Comparison of ENCODE assay signal across 20 cellular contexts in the genomic region with DNA sequence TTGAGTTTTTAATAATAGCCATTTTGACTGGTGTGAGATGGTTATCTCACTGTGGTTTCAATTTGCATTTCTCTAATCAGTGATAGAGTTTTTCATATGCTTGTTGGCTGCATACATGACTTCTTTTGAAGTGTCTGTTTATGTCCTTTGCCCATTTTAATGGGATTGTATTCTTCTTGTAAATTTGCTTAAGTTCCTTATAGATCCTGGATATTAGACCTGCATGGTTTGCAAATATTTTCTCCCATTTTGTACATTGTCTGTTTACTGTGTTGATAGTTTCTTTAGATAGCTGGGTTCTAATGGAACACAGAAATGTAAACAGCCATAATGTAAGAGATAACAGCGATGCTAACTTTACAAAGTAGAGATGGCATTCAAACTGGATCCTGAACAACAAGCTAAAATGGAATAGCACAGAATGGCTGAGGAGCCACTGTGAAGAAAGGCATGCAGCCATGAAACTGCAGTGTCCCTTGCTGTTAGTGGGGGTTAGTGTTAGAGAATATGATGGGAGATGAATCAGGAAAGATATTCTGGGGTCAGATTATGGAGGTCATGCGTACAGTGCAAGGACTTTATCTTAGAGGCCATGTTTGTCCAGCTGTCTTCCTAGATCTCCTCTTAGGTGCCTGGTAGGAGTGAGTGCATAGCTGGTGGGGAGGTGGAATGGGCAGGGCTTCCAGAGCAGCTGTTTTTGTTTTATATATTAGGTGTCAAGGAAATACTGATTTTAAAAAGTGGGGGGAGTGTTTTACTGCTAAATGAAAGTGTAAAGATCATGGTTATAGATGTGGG. TPM values are rescaled to one million over a fixed set of nuclear protein-coding genes. Genes with fewer than 3 reads are reported as not detected.
DNase-seq lines count a peak whose midpoint lies in the region; ATAC-seq and TF ChIP-seq lines count a peak whose summit lies in the region.
"Had no signal": no experiment of that assay in that cellular context is flagged by ENCODE, and none has a peak within 500 bp of the region (broad histone marks: within the 10 kb centered on the region; RNA-seq: fewer than 3 reads in every experiment).

No MANE protein-coding gene starts in this region.

- CTCF ChIA-PET in CD4-positive, alpha-beta T cell (lab: Charles Lee) = interaction anchor here (1.0 to 2.0 kb wide), 2 partner anchors 12 kb away, joined by 3 to 8 read pairs; no protein-coding TSS in a partner anchor

- no peak for TF ChIP-seq CTCF in CD4-positive, alpha-beta T cell (IDR thresholded peaks at IDR 0.05)
- no peak for TF ChIP-seq CTCF in VCaP (conservative IDR thresholded peaks at IDR 0.05)
- TF ChIP-seq CTCF in mesothelial cell of epicardium (IDR thresholded peaks at IDR 0.05; ENCODE audit: unreplicated experiment) = no peak

- H3K4me3 Mint-ChIP-seq in CD4-positive, alpha-beta T cell = no peak overlapping the region
- no peak overlapping the region for H3K4me3 Mint-ChIP-seq in mesothelial cell of epicardium

- no peak overlapping the region for H3K27ac ChIP-seq in CD4-positive, alpha-beta T cell (ENCODE audit: low read depth, low read length)
- H3K27ac ChIP-seq in VCaP = peak overlapping the region; percentile 91
- H3K27ac ChIP-seq: GM23248, SJSA1 had no signal

- ATAC-seq in CD4-positive, alpha-beta T cell (ENCODE audit: poor library complexity) = no peak
- ATAC-seq: HCT116 had no signal

- no peaks in the 10 kb centered on the region for H3K9me3 Mint-ChIP-seq in CD4-positive, alpha-beta T cell
- no peaks in the 10 kb centered on the region for H3K9me3 Mint-ChIP-seq in mesothelial cell of epicardium

- DNase-seq in CD4-positive, alpha-beta T cell = no peak
- DNase-seq in LHCN-M2 (ENCODE audit: low read depth) (peak; percentile 65), myocyte (ENCODE audit: low read depth) (peak; percentile 24), SIG-M5 treated with dmso at 0.1 percent for 504 hours (lab: John Stamatoyannopoulos, UW; ENCODE audit: unreplicated experiment) (no peak), mesothelial cell of epicardium (ENCODE audit: low spot score in 2 of 2, unreplicated experiment in 2 of 2) (no peak), erythroblast (lab: John Stamatoyannopoulos, UW) (no peak)
- no peak for DNase-seq in stimulated activated CD4-positive, alpha-beta T cell treated with anti-CD3 and anti-CD28 coated beads, Interleukin-4, amount 100 ng/mL, for 1 hour
- DNase-seq: DMS79, GM23248, NCI-H1105 treated with DMSO at 0.1 percent for 48 hours, NCI-H2029, NCI-H510A treated with DMSO at 0.1 percent for 48 hours, RPMI8226 had no signal

- no peaks in the 10 kb centered on the region for H3K27me3 Mint-ChIP-seq in CD4-positive, alpha-beta T cell
- no peaks in the 10 kb centered on the region for H3K27me3 Mint-ChIP-seq in mesothelial cell of epicardium (ENCODE audit: low read depth)

- peak overlapping the region; percentile 4 for H3K27ac Mint-ChIP-seq in CD4-positive, alpha-beta T cell
- H3K27ac Mint-ChIP-seq in mesothelial cell of epicardium = no peak overlapping the region

- intact Hi-C loops in CD4-positive, alpha-beta T cell (cut with DNase I, micrococcal nuclease) = loop anchor here in 1 of 2 experiments (5.0 kb wide), 1 partner anchor 228 kb away; no protein-coding TSS in a partner anchor

- no peaks in the 10 kb centered on the region for H3K27me3 ChIP-seq in CD4-positive, alpha-beta T cell (ENCODE audit: control insufficient read depth, insufficient read depth, low read length)
- H3K27me3 ChIP-seq: SJSA1 had no signal

- no peaks in the 10 kb centered on the region for H3K9me3 ChIP-seq in CD4-positive, alpha-beta T cell (ENCODE audit: control insufficient read depth, low read length)
- H3K9me3 ChIP-seq: SJSA1 had no signal

- peaks cover 21% of the 10 kb centered on the region for H3K4me1 Mint-ChIP-seq in CD4-positive, alpha-beta T cell (ENCODE audit: low read depth)
- H3K4me1 Mint-ChIP-seq in mesothelial cell of epicardium = no peaks in the 10 kb centered on the region

- no peak for TF ChIP-seq POLR2A in erythroblast (IDR thresholded peaks at IDR 0.05; ENCODE audit: low read length)

- POLR2A ChIA-PET in CD4-positive, alpha-beta T cell (lab: Charles Lee) = no interaction called here

- H3K36me3 Mint-ChIP-seq in CD4-positive, alpha-beta T cell (ENCODE audit: low read depth) = peaks cover 72% of the 10 kb centered on the region
- H3K36me3 Mint-ChIP-seq in mesothelial cell of epicardium = peaks cover 40% of the 10 kb centered on the region

RNA-seq across cellular contexts. Expression of a gene that starts 48.1 kb away (rescaled TPM):
- total RNA-seq in CD4-positive, alpha-beta T cell = 10 to 100 TPM in 1 of 2 experiments, 1 to 10 TPM in 1; 8.6 to 12.8 TPM
- total RNA-seq in LHCN-M2 (2014; rRNA removed) (18.1 and 20.0 TPM in 2 replicates), myocyte (32.1 and 33.9 TPM in 2 replicates), mesothelial cell of epicardium (27.8 to 33.5 TPM (median 32.9 TPM) in 3 replicates)
- polyA plus RNA-seq in LHCN-M2 (2012) = 10.6 TPM
- 23.3 TPM for polyA plus RNA-seq in myocyte (2012)

RNA-seq across cellular contexts. Expression of a gene that starts 48.2 kb away (rescaled TPM):
- total RNA-seq in CD4-positive, alpha-beta T cell = under 1 TPM in 1 of 2 experiments, not detected in 1; 0.28 TPM
- not detected in 2 replicates for total RNA-seq in LHCN-M2 (2014; rRNA removed)
- polyA plus RNA-seq in LHCN-M2 (2012) = 0.05 TPM
- not detected in 2 replicates for total RNA-seq in myocyte
- polyA plus RNA-seq in myocyte (2012) = not detected
- total RNA-seq in mesothelial cell of epicardium = not detected in 3 replicates
- total RNA-seq: G401, GM23248, HT1080, MCF 10A, SJSA1 had no signal
- polyA plus RNA-seq: BJ, GM23248 had no signal

RNA-seq across cellular contexts. Expression of a gene that starts 49.4 kb away (rescaled TPM):
- 10 to 100 TPM; 88.8 to 92.5 TPM for total RNA-seq in CD4-positive, alpha-beta T cell
- total RNA-seq in LHCN-M2 (2014; rRNA removed) (60.7 and 70.3 TPM in 2 replicates), myocyte (36.2 and 40.1 TPM in 2 replicates), mesothelial cell of epicardium (51.5 to 54.5 TPM (median 54.4 TPM) in 3 replicates)
- 26.7 TPM for polyA plus RNA-seq in LHCN-M2 (2012)
- polyA plus RNA-seq in myocyte (2012) = 33.3 TPM

Comparison
In these comparisons a context has a peak if more than half of its experiments do, and no peak if none do; other contexts are left out.
1. DNase-seq: peak in LHCN-M2 (single experiment) and myocyte (single experiment); none in CD4-positive, alpha-beta T cell (0 of 10), stimulated activated CD4-positive, alpha-beta T cell treated with anti-CD3 and anti-CD28 coated beads, Interleukin-4, amount 100 ng/mL, for 1 hour (single experiment), SIG-M5 treated with dmso at 0.1 percent for 504 hours (single experiment), mesothelial cell of epicardium (0 of 2) and erythroblast (0 of 2).